In the genomic region with DNA sequence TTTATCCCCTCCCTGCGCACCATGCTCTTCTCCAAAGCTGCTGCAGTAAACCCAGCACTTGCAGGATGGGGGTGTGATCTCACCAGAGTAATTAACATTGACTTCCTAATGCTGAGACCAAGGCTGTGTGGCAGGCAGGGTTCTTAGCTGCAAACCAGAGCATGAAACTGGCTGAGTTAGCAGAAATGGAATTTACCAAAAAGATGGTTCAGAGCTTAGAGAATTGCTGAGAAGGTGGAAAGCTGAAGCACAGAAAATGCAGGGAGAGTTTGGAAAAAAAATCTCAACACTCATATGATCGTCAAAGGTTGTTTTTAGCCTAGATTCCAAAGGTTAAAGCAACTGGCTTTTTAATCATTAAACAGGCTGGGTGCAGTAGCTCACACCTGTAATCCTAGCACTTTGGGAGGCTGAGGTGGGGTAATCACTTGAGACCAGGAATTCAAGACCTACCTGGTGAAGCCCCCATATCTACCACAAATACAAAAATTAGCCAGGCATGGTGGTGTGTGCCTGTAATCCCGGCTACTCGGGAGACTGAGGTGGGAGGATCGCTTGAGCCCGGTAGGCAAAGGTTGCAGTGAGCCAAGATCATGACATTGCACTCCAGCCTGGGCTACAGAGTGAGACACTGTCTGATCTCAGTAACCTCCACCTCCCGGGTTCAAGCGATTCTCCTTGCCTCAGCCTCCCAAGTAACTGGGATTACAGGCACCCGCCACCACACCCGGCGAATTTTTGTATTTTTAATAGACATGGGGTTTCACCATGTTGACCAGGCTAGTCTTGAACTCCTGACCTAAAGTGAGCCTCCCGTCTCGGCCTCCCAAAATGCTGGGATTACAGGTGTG, we compare ENCODE assay signal across 1 cellular context.
A peak's percentile ranks its signal among the peaks of the same experiment; 100 is the strongest.
TF ChIP-seq lines count a peak whose summit lies in the region.

No MANE protein-coding gene starts in this region.

TF ChIP-seq in HepG2, 621 proteins besides CTCF, POLR2A, EP300 and RAD21 (continues in another document):
- TF ChIP-seq ZNF674 (CRISPR knock-in tag; IDR thresholded peaks at IDR 0.05; ENCODE audit: low read depth), result no peak
- no peak; the same call in 1 of the 2 replicates for TF ChIP-seq FOSL2 (CRISPR knock-in tag; IDR thresholded peaks at IDR 0.05)
- TF ChIP-seq RBFOX2 (IDR thresholded peaks at IDR 0.05; ENCODE audit: low read depth, low read length), result no peak; the same call in 1 of the 2 replicates
- TF ChIP-seq CCDC6 (CRISPR knock-in tag; IDR thresholded peaks at IDR 0.05), result 0 out of 2 replicates have a peak, but pooled peaks have one; percentile 60
- peak; percentile 35; the same call in 1 of the 2 replicates for TF ChIP-seq BCL6 (CRISPR knock-in tag; IDR thresholded peaks at IDR 0.05)
- TF ChIP-seq KLF15 (CRISPR knock-in tag; IDR thresholded peaks at IDR 0.05; ENCODE audit: borderline replicate concordance), result no peak
- TF ChIP-seq, protein P1, sequence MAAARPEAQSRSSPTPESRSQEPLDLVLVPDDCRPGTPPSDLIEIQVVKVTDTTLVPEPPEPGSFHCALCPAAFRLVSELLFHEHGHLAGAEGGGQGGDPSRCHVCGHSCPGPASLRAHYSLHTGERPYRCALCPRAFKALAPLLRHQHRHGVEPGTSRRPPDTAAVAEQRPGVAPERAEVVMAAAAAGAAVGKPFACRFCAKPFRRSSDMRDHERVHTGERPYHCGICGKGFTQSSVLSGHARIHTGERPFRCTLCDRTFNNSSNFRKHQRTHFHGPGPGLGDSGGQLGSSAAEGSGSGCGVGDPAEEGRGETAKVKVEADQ (CRISPR knock-in tag; IDR thresholded peaks at IDR 0.05; ENCODE audit: borderline replicate concordance), result no peak
- TF ChIP-seq ZNF446 (CRISPR knock-in tag; IDR thresholded peaks at IDR 0.05), result no peak
- peak; percentile 10; the same call in 1 of the 2 replicates for TF ChIP-seq REL (CRISPR knock-in tag; conservative IDR thresholded peaks at IDR 0.05)
- TF ChIP-seq PHF5A (CRISPR knock-in tag; IDR thresholded peaks at IDR 0.05; ENCODE audit: low read depth, unreplicated experiment), result no peak
- TF ChIP-seq, protein P2, sequence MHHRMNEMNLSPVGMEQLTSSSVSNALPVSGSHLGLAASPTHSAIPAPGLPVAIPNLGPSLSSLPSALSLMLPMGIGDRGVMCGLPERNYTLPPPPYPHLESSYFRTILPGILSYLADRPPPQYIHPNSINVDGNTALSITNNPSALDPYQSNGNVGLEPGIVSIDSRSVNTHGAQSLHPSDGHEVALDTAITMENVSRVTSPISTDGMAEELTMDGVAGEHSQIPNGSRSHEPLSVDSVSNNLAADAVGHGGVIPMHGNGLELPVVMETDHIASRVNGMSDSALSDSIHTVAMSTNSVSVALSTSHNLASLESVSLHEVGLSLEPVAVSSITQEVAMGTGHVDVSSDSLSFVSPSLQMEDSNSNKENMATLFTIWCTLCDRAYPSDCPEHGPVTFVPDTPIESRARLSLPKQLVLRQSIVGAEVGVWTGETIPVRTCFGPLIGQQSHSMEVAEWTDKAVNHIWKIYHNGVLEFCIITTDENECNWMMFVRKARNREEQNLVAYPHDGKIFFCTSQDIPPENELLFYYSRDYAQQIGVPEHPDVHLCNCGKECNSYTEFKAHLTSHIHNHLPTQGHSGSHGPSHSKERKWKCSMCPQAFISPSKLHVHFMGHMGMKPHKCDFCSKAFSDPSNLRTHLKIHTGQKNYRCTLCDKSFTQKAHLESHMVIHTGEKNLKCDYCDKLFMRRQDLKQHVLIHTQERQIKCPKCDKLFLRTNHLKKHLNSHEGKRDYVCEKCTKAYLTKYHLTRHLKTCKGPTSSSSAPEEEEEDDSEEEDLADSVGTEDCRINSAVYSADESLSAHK (CRISPR knock-in tag; IDR thresholded peaks at IDR 0.05; ENCODE audit: borderline replicate concordance), result no peak
- peak; percentile 73 for TF ChIP-seq POLR2G (IDR thresholded peaks at IDR 0.05; ENCODE audit: low read depth, low read length)
- TF ChIP-seq, protein P3, sequence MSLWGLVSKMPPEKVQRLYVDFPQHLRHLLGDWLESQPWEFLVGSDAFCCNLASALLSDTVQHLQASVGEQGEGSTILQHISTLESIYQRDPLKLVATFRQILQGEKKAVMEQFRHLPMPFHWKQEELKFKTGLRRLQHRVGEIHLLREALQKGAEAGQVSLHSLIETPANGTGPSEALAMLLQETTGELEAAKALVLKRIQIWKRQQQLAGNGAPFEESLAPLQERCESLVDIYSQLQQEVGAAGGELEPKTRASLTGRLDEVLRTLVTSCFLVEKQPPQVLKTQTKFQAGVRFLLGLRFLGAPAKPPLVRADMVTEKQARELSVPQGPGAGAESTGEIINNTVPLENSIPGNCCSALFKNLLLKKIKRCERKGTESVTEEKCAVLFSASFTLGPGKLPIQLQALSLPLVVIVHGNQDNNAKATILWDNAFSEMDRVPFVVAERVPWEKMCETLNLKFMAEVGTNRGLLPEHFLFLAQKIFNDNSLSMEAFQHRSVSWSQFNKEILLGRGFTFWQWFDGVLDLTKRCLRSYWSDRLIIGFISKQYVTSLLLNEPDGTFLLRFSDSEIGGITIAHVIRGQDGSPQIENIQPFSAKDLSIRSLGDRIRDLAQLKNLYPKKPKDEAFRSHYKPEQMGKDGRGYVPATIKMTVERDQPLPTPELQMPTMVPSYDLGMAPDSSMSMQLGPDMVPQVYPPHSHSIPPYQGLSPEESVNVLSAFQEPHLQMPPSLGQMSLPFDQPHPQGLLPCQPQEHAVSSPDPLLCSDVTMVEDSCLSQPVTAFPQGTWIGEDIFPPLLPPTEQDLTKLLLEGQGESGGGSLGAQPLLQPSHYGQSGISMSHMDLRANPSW (CRISPR knock-in tag; IDR thresholded peaks at IDR 0.05; ENCODE audit: borderline replicate concordance), result 0 out of 2 replicates have a peak, but pooled peaks have one; percentile 93
- no peak for TF ChIP-seq ETV6 (CRISPR knock-in tag; conservative IDR thresholded peaks at IDR 0.05)
- no peak for TF ChIP-seq ZNF282 (IDR thresholded peaks at IDR 0.05; ENCODE audit: partially characterized antibody)
- no peak for TF ChIP-seq ESRRA (CRISPR knock-in tag; IDR thresholded peaks at IDR 0.05; ENCODE audit: low read depth)
- TF ChIP-seq, protein P4, sequence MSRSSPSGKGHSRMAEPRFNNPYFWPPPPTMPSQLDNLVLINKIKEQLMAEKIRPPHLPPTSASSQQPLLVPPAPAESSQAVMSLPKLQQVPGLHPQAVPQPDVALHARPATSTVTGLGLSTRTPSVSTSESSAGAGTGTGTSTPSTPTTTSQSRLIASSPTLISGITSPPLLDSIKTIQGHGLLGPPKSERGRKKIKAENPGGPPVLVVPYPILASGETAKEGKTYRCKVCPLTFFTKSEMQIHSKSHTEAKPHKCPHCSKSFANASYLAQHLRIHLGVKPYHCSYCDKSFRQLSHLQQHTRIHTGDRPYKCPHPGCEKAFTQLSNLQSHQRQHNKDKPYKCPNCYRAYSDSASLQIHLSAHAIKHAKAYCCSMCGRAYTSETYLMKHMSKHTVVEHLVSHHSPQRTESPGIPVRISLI (CRISPR knock-in tag; IDR thresholded peaks at IDR 0.05; ENCODE audit: borderline replicate concordance), result peak; percentile 97
- TF ChIP-seq, protein P5, sequence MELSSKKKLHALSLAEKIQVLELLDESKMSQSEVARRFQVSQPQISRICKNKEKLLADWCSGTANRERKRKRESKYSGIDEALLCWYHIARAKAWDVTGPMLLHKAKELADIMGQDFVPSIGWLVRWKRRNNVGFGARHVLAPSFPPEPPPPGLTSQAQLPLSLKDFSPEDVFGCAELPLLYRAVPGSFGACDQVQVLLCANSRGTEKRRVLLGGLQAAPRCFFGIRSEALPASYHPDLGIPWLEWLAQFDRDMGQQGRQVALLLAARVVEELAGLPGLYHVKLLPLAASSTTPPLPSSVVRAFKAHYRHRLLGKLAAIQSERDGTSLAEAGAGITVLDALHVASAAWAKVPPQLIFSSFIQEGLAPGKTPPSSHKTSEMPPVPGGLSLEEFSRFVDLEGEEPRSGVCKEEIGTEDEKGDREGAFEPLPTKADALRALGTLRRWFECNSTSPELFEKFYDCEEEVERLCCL (CRISPR knock-in tag; IDR thresholded peaks at IDR 0.05; ENCODE audit: borderline replicate concordance), result 0 out of 2 replicates have a peak, but pooled peaks have one; percentile 30
- TF ChIP-seq NFATC3 (CRISPR knock-in tag; IDR thresholded peaks at IDR 0.05), result no peak
- TF ChIP-seq ELF1 (CRISPR knock-in tag; IDR thresholded peaks at IDR 0.05), result no peak
- TF ChIP-seq ZNF430 (CRISPR knock-in tag; IDR thresholded peaks at IDR 0.05), result no peak
- no peak for TF ChIP-seq MED8 (CRISPR knock-in tag; IDR thresholded peaks at IDR 0.05; ENCODE audit: insufficient replicate concordance)
- TF ChIP-seq ZIK1 (CRISPR knock-in tag; IDR thresholded peaks at IDR 0.05; ENCODE audit: borderline replicate concordance, low read depth), result no peak; the same call in 1 of the 2 replicates
- no peak for TF ChIP-seq CC2D1A (CRISPR knock-in tag; IDR thresholded peaks at IDR 0.05)
- peak; percentile 89 for TF ChIP-seq PITX1 (CRISPR knock-in tag; IDR thresholded peaks at IDR 0.05)
- no peak for TF ChIP-seq TCF7 (IDR thresholded peaks at IDR 0.05; ENCODE audit: low read depth)
- TF ChIP-seq KDM6A (CRISPR knock-in tag; IDR thresholded peaks at IDR 0.05; ENCODE audit: low read depth), result peak; percentile 93
- 0 out of 2 replicates have a peak, but pooled peaks have one; percentile 33 for TF ChIP-seq MLLT10 (CRISPR knock-in tag; IDR thresholded peaks at IDR 0.05)
- no peak for TF ChIP-seq MIER2 (CRISPR knock-in tag; IDR thresholded peaks at IDR 0.05)
- TF ChIP-seq, protein P6, sequence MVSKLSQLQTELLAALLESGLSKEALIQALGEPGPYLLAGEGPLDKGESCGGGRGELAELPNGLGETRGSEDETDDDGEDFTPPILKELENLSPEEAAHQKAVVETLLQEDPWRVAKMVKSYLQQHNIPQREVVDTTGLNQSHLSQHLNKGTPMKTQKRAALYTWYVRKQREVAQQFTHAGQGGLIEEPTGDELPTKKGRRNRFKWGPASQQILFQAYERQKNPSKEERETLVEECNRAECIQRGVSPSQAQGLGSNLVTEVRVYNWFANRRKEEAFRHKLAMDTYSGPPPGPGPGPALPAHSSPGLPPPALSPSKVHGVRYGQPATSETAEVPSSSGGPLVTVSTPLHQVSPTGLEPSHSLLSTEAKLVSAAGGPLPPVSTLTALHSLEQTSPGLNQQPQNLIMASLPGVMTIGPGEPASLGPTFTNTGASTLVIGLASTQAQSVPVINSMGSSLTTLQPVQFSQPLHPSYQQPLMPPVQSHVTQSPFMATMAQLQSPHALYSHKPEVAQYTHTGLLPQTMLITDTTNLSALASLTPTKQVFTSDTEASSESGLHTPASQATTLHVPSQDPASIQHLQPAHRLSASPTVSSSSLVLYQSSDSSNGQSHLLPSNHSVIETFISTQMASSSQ (IDR thresholded peaks at IDR 0.05; ENCODE audit: low read depth), result peak; percentile 98
- TF ChIP-seq, protein P6 (CRISPR knock-in tag; IDR thresholded peaks at IDR 0.05; ENCODE audit: borderline replicate concordance), result peak; percentile 99
- TF ChIP-seq, protein P7, sequence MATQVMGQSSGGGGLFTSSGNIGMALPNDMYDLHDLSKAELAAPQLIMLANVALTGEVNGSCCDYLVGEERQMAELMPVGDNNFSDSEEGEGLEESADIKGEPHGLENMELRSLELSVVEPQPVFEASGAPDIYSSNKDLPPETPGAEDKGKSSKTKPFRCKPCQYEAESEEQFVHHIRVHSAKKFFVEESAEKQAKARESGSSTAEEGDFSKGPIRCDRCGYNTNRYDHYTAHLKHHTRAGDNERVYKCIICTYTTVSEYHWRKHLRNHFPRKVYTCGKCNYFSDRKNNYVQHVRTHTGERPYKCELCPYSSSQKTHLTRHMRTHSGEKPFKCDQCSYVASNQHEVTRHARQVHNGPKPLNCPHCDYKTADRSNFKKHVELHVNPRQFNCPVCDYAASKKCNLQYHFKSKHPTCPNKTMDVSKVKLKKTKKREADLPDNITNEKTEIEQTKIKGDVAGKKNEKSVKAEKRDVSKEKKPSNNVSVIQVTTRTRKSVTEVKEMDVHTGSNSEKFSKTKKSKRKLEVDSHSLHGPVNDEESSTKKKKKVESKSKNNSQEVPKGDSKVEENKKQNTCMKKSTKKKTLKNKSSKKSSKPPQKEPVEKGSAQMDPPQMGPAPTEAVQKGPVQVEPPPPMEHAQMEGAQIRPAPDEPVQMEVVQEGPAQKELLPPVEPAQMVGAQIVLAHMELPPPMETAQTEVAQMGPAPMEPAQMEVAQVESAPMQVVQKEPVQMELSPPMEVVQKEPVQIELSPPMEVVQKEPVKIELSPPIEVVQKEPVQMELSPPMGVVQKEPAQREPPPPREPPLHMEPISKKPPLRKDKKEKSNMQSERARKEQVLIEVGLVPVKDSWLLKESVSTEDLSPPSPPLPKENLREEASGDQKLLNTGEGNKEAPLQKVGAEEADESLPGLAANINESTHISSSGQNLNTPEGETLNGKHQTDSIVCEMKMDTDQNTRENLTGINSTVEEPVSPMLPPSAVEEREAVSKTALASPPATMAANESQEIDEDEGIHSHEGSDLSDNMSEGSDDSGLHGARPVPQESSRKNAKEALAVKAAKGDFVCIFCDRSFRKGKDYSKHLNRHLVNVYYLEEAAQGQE (IDR thresholded peaks at IDR 0.05; ENCODE audit: borderline replicate concordance in 1 of 2, low read depth in 1 of 2, low read length in 2 of 2), result no peak
- TF ChIP-seq NKX3-1 (CRISPR knock-in tag; IDR thresholded peaks at IDR 0.05), result peak; percentile 60; the same call in 1 of the 2 replicates
- no peak for TF ChIP-seq NFKBIZ (CRISPR knock-in tag; IDR thresholded peaks at IDR 0.05)
- TF ChIP-seq, protein P8, sequence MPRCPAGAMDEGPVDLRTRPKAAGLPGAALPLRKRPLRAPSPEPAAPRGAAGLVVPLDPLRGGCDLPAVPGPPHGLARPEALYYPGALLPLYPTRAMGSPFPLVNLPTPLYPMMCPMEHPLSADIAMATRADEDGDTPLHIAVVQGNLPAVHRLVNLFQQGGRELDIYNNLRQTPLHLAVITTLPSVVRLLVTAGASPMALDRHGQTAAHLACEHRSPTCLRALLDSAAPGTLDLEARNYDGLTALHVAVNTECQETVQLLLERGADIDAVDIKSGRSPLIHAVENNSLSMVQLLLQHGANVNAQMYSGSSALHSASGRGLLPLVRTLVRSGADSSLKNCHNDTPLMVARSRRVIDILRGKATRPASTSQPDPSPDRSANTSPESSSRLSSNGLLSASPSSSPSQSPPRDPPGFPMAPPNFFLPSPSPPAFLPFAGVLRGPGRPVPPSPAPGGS (CRISPR knock-in tag; IDR thresholded peaks at IDR 0.05), result no peak
- TF ChIP-seq ZKSCAN8 (CRISPR knock-in tag; IDR thresholded peaks at IDR 0.05; ENCODE audit: borderline replicate concordance), result no peak
- 0 out of 2 replicates have a peak, but pooled peaks have one; percentile 42 for TF ChIP-seq IRX3 (CRISPR knock-in tag; IDR thresholded peaks at IDR 0.05; ENCODE audit: borderline replicate concordance, low read depth)
- peak; percentile 17; the same call in 1 of the 2 replicates for TF ChIP-seq YEATS2 (CRISPR knock-in tag; IDR thresholded peaks at IDR 0.05; ENCODE audit: borderline replicate concordance)
- TF ChIP-seq HOXA5 (CRISPR knock-in tag; IDR thresholded peaks at IDR 0.05), result peak; percentile 88
- no peak; the same call in 1 of the 2 replicates for TF ChIP-seq DMAP1 (CRISPR knock-in tag; IDR thresholded peaks at IDR 0.05)
- TF ChIP-seq ATF1 (CRISPR knock-in tag; IDR thresholded peaks at IDR 0.05), result 0 out of 2 replicates have a peak, but pooled peaks have one; percentile 42
